ENCODE assay signal across 8 cellular contexts in genomic region chr5:33379757-33380156, GRCh38.
DNase-seq lines count a peak whose midpoint lies in the region; FAIRE-seq and TF ChIP-seq lines count a peak whose summit lies in the region.

No MANE protein-coding gene starts in this region.

- DNase-seq in MM.1S (no peak), bronchial epithelial cell (ENCODE audit: low read depth) (no peak), epidermal melanocyte (ENCODE audit: insufficient read length, low spot score) (no peak), 8988T (no peak), activated T-cell treated with anti-CD3 and anti-CD28 coated beads for 4 hours (no peak), SW480 (ENCODE audit: low spot score) (no peak)

- H3K4me3 ChIP-seq in GM12875 (ENCODE audit: low read depth, low read length) (no peak overlapping the region), MM.1S (ENCODE audit: low read length) (no peak overlapping the region), bronchial epithelial cell (ENCODE audit: low read depth, low read length) (no peak overlapping the region)

- no peaks in the 10 kb centered on the region for H3K79me2 ChIP-seq in MM.1S (ENCODE audit: low read length)

- H3K27ac ChIP-seq in MM.1S (ENCODE audit: low read length), result no peak overlapping the region

- H3K9me2 ChIP-seq in MM.1S (replicated peaks; ENCODE audit: insufficient read depth, low read length), result no peaks in the 10 kb centered on the region

- no peaks in the 10 kb centered on the region for H3K9me3 ChIP-seq in MM.1S (replicated peaks; ENCODE audit: insufficient read depth, low read length)

- no peaks in the 10 kb centered on the region for H4K20me1 ChIP-seq in MM.1S (ENCODE audit: insufficient read depth, low read length)

- no peaks in the 10 kb centered on the region for H3K36me3 Mint-ChIP-seq in nephron (ENCODE audit: low read depth)

- FAIRE-seq in bronchial epithelial cell (lab: Jason Lieb, UNC), result no peak

- H3K9me3 Mint-ChIP-seq in nephron, result peaks cover 20% of the 10 kb centered on the region

- no peaks in the 10 kb centered on the region for H3K27me3 Mint-ChIP-seq in nephron (ENCODE audit: low read depth)

- no peak overlapping the region for H3K27ac Mint-ChIP-seq in nephron

- H2AFZ ChIP-seq in MM.1S (ENCODE audit: low read length), result no peak overlapping the region

- no peaks in the 10 kb centered on the region for H3F3A ChIP-seq in MM.1S (ENCODE audit: insufficient read depth, low read length)

- H3K27me3 ChIP-seq in MM.1S (replicated peaks; ENCODE audit: insufficient read depth, low read length), result no peaks in the 10 kb centered on the region
- H3K27me3 ChIP-seq in bronchial epithelial cell (ENCODE audit: control insufficient read depth, insufficient read depth, low read length), result no peaks in the 10 kb centered on the region

- no peaks in the 10 kb centered on the region for H3K4me1 ChIP-seq in MM.1S (ENCODE audit: low read length)

- no peak overlapping the region for H3K4me3 Mint-ChIP-seq in nephron

- H3K36me3 ChIP-seq in MM.1S (replicated peaks; ENCODE audit: insufficient read depth, low read length), result no peaks in the 10 kb centered on the region
- no peaks in the 10 kb centered on the region for H3K36me3 ChIP-seq in bronchial epithelial cell (ENCODE audit: control insufficient read depth, insufficient read depth, low read length)

- peak; percentile 61; the same call in 1 of the 2 replicates for TF ChIP-seq CTCF in GM12875 (IDR thresholded peaks at IDR 0.05; ENCODE audit: borderline replicate concordance, insufficient read depth, low read depth, low read length)
- peak; percentile 37 for TF ChIP-seq CTCF in MM.1S (IDR thresholded peaks at IDR 0.05; ENCODE audit: low read length)
- TF ChIP-seq CTCF in bronchial epithelial cell (IDR thresholded peaks at IDR 0.05; ENCODE audit: insufficient read depth, low read length, severe bottlenecking), result peak; percentile 48
- TF ChIP-seq CTCF in nephron (IDR thresholded peaks at IDR 0.05; ENCODE audit: unreplicated experiment in 3 of 3), result peak; percentile 20 to 32 (median 25)

- no peaks in the 10 kb centered on the region for H3K4me1 Mint-ChIP-seq in nephron

- H3K9ac ChIP-seq in MM.1S (ENCODE audit: low read length), result no peak overlapping the region

- no peak overlapping the region for H3K4me2 ChIP-seq in MM.1S (ENCODE audit: low read depth, low read length)
